8 cellular contexts compared by ENCODE assay signal in genomic region chr1:80656011-80656627, GRCh38.
A peak's percentile ranks its signal among the peaks of the same experiment; 100 is the strongest.
DNase-seq lines count a peak whose midpoint lies in the region; ATAC-seq, FAIRE-seq and TF ChIP-seq lines count a peak whose summit lies in the region.

No MANE protein-coding gene starts in this region.

- H3K36me3 ChIP-seq in bronchial epithelial cell (ENCODE audit: control insufficient read depth, insufficient read depth, low read length): no peaks in the 10 kb centered on the region
- H3K36me3 ChIP-seq in smooth muscle cell (ENCODE audit: low read depth): no peaks in the 10 kb centered on the region

- no peaks in the 10 kb centered on the region for H3K79me2 ChIP-seq in smooth muscle cell (ENCODE audit: low read depth)

- H3K36me3 Mint-ChIP-seq in T-helper 2 cell treated with Interferon-gamma antibody and Interleukin-4, amounts not matched to agents 5 μg/mL and 100 μg/mL, for 36 hours (ENCODE audit: low read depth): no peaks in the 10 kb centered on the region

- H3K27ac Mint-ChIP-seq in T-helper 2 cell treated with Interferon-gamma antibody and Interleukin-4, amounts not matched to agents 5 μg/mL and 100 μg/mL, for 36 hours: no peak overlapping the region

- H3K9me3 Mint-ChIP-seq in T-helper 2 cell treated with Interferon-gamma antibody and Interleukin-4, amounts not matched to agents 5 μg/mL and 100 μg/mL, for 36 hours: peaks cover 10% of the 10 kb centered on the region

- WGBS in smooth muscle cell (ENCODE audit: low lambda C conversion rate): 64% methylated on average over 2 of the region's 2 CpGs

- no peaks in the 10 kb centered on the region for H3K27me3 Mint-ChIP-seq in T-helper 2 cell treated with Interferon-gamma antibody and Interleukin-4, amounts not matched to agents 5 μg/mL and 100 μg/mL, for 36 hours (ENCODE audit: low read depth)

- no peak overlapping the region for H3K9ac ChIP-seq in smooth muscle cell (ENCODE audit: low read depth)

- H3K4me1 ChIP-seq in smooth muscle cell (ENCODE audit: low read depth): peaks cover 33% of the 10 kb centered on the region

- no peak overlapping the region for H3K4me2 ChIP-seq in smooth muscle cell

- no peaks in the 10 kb centered on the region for H3F3A ChIP-seq in smooth muscle cell (ENCODE audit: low read depth)

- H3K4me3 Mint-ChIP-seq in T-helper 2 cell treated with Interferon-gamma antibody and Interleukin-4, amounts not matched to agents 5 μg/mL and 100 μg/mL, for 36 hours: no peak overlapping the region

- FAIRE-seq in D721Med (lab: Jason Lieb, UNC) (no peak), bronchial epithelial cell (lab: Jason Lieb, UNC) (no peak)

- H3K9me3 ChIP-seq in smooth muscle cell (replicated peaks; ENCODE audit: low read depth): no peaks in the 10 kb centered on the region

- H4K20me1 ChIP-seq in smooth muscle cell (ENCODE audit: low read depth): no peaks in the 10 kb centered on the region

- DNase-seq in D721Med (ENCODE audit: insufficient read length, low spot score) (no peak), bronchial epithelial cell (ENCODE audit: low read depth) (peak; percentile 23), smooth muscle cell (lab: John Stamatoyannopoulos, UW; ENCODE audit: unreplicated experiment) (no peak), AG20443 (ENCODE audit: low spot score) (no peak), GM19240 (ENCODE audit: insufficient read length, low spot score) (no peak)
- DNase-seq in T-helper 2 cell treated with Interferon-gamma antibody and Interleukin-4, amounts not matched to agents 5 μg/mL and 100 μg/mL, for 36 hours (ENCODE audit: low spot score): no peak

- H3K4me1 Mint-ChIP-seq in T-helper 2 cell treated with Interferon-gamma antibody and Interleukin-4, amounts not matched to agents 5 μg/mL and 100 μg/mL, for 36 hours (ENCODE audit: low read depth): no peaks in the 10 kb centered on the region

- no peak overlapping the region for H2AFZ ChIP-seq in smooth muscle cell (ENCODE audit: low read depth)

- TF ChIP-seq CTCF in D721Med (IDR thresholded peaks at IDR 0.05; ENCODE audit: insufficient read depth, missing control alignments) (peak; percentile 25), bronchial epithelial cell (IDR thresholded peaks at IDR 0.05; ENCODE audit: insufficient read depth, low read length, severe bottlenecking) (peak; percentile 48), smooth muscle cell (IDR thresholded peaks at IDR 0.05; ENCODE audit: borderline replicate concordance, insufficient read depth, poor library complexity, severe bottlenecking) (peak; percentile 24)

- H3K27me3 ChIP-seq in bronchial epithelial cell (ENCODE audit: control insufficient read depth, insufficient read depth, low read length) (no peaks in the 10 kb centered on the region), smooth muscle cell (ENCODE audit: low read depth) (no peaks in the 10 kb centered on the region)

- no peak overlapping the region for H3K27ac ChIP-seq in smooth muscle cell (ENCODE audit: low read depth)

- H3K4me3 ChIP-seq in bronchial epithelial cell (ENCODE audit: low read depth, low read length) (no peak overlapping the region), smooth muscle cell (no peak overlapping the region)

- ATAC-seq in GM21360 (IDR thresholded peaks at IDR 0.05; ENCODE audit: unreplicated experiment) (peak; percentile 76), HG03571 (IDR thresholded peaks at IDR 0.05; ENCODE audit: unreplicated experiment) (peak; percentile 80)
